12 cellular contexts compared by ENCODE assay signal in the genomic region with DNA sequence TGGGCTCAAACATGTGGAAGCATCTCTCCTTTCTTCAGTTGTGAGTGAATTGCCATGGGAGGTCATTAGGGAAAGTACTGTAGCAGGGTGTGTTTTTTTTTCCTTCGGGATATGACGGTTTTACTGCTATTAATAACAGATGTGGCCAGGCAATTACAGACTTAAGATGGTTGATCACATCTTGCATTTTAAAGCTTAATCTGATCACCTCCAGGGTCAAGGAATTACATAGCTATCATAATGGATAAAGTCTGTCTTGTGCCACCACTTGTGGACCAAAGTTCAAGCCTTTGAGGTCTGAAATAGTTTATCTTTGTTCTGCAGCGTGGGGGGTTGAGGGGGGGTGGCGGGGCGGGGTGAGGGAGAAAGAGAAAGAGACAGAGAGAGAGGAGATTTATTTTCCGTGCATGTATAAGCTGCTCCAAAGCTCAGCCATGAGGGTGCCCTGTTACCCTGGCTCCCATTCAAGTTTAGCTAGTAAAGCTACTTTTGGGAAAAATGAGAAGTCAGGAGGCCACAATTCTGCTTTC. TPM values are rescaled to one million over a fixed set of nuclear protein-coding genes. Genes with fewer than 3 reads are reported as not detected.
A peak's percentile ranks its signal among the peaks of the same experiment; 100 is the strongest.
DNase-seq lines count a peak whose midpoint lies in the region; ATAC-seq and TF ChIP-seq lines count a peak whose summit lies in the region.
"Had no signal": no experiment of that assay in that cellular context is flagged by ENCODE, and none has a peak within 500 bp of the region (broad histone marks: within the 10 kb centered on the region; RNA-seq: fewer than 3 reads in every experiment).

No MANE protein-coding gene starts in this region.

- in situ Hi-C loops in transverse colon (cut with MboI; ENCODE audit: low pct_ligation_motif_present in 1 of 4, low pct_unique_long_range_greater_than_20kb in 1 of 4, low sequenced_read_pairs in 3 of 4), result no loop called here

- H3K27ac Mint-ChIP-seq in nephron progenitor cell, result no peak overlapping the region
- no peak overlapping the region for H3K27ac Mint-ChIP-seq in CD4-positive, alpha-beta T cell
- H3K27ac Mint-ChIP-seq: activated CD4-positive, alpha-beta memory T cell treated with anti-CD3 and anti-CD28 coated beads, Interleukin-2, amount 10 ng/mL, durations not matched to agents 7 days and 5 days had no signal

- H3K4me3 Mint-ChIP-seq in nephron progenitor cell, result no peak overlapping the region
- no peak overlapping the region for H3K4me3 Mint-ChIP-seq in CD4-positive, alpha-beta T cell
- H3K4me3 Mint-ChIP-seq: activated CD4-positive, alpha-beta memory T cell treated with anti-CD3 and anti-CD28 coated beads, Interleukin-2, amount 10 ng/mL, durations not matched to agents 7 days and 5 days had no signal

- intact Hi-C loops in transverse colon (cut with DNase I; ENCODE audit: low total_unique reads) (no loop called here), uterus (cut with DNase I; ENCODE audit: low total_unique reads) (no loop called here)
- intact Hi-C loops in CD4-positive, alpha-beta T cell (cut with DNase I, micrococcal nuclease), result no loop called here

- H3K36me3 Mint-ChIP-seq in nephron progenitor cell (ENCODE audit: low read depth), result no peaks in the 10 kb centered on the region
- no peaks in the 10 kb centered on the region for H3K36me3 Mint-ChIP-seq in CD4-positive, alpha-beta T cell (ENCODE audit: low read depth)

- H3K36me3 ChIP-seq in SJSA1, result no peaks in the 10 kb centered on the region
- H3K36me3 ChIP-seq in transverse colon, result no peaks in the 10 kb centered on the region
- H3K36me3 ChIP-seq in uterus, result no peaks in the 10 kb centered on the region
- H3K36me3 ChIP-seq: upper lobe of right lung had no signal

- peaks cover 7% of the 10 kb centered on the region for H3K27me3 Mint-ChIP-seq in nephron progenitor cell (ENCODE audit: low read depth, poor library complexity)
- H3K27me3 Mint-ChIP-seq in CD4-positive, alpha-beta T cell, result peaks cover 34% of the 10 kb centered on the region

- no peaks in the 10 kb centered on the region for H3K9me3 ChIP-seq in SJSA1 (replicated peaks)
- no peaks in the 10 kb centered on the region for H3K9me3 ChIP-seq in transverse colon
- no peaks in the 10 kb centered on the region for H3K9me3 ChIP-seq in uterus
- H3K9me3 ChIP-seq in CD4-positive, alpha-beta T cell (ENCODE audit: control insufficient read depth, low read length), result no peaks in the 10 kb centered on the region
- H3K9me3 ChIP-seq: upper lobe of right lung had no signal

- 9 to 13% methylated on average over 6 of the region's 6 CpGs for WGBS in transverse colon (ENCODE audit: low coverage in 1 of 2), 2 donors

- ATAC-seq in CD4-positive, alpha-beta T cell (ENCODE audit: poor library complexity), result no peak
- ATAC-seq: upper lobe of right lung had no signal

- H3K4me1 Mint-ChIP-seq in nephron progenitor cell, result peaks cover 63% of the 10 kb centered on the region
- no peaks in the 10 kb centered on the region for H3K4me1 Mint-ChIP-seq in CD4-positive, alpha-beta T cell (ENCODE audit: low read depth)
- H3K4me1 Mint-ChIP-seq: activated CD4-positive, alpha-beta memory T cell treated with anti-CD3 and anti-CD28 coated beads, Interleukin-2, amount 10 ng/mL, durations not matched to agents 7 days and 5 days had no signal

- H3K27me3 ChIP-seq in SJSA1 (replicated peaks) (no peaks in the 10 kb centered on the region), transverse colon (no peaks in the 10 kb centered on the region), uterus (no peaks in the 10 kb centered on the region)
- H3K27me3 ChIP-seq in CD4-positive, alpha-beta T cell (ENCODE audit: control insufficient read depth, insufficient read depth, low read length), result peaks cover 11% of the 10 kb centered on the region
- H3K27me3 ChIP-seq: upper lobe of right lung had no signal

- peak; percentile 19 for DNase-seq in NCI-H2227 (lab: John Stamatoyannopoulos, UW; ENCODE audit: unreplicated experiment)
- DNase-seq in NCI-H2227 treated with DMSO at 0.1 percent for 48 hours (lab: John Stamatoyannopoulos, UW), result no peak
- DNase-seq in SJSA1 (ENCODE audit: low read depth in 1 of 2, low spot score in 2 of 2), result peak in 1 of 2 experiments; percentile 52
- DNase-seq in fibroblast of peridontal ligament (ENCODE audit: extremely low read depth), result peak; percentile 85
- DNase-seq in transverse colon, result no peak
- no peak for DNase-seq in nephron progenitor cell
- no peak for DNase-seq in uterus
- DNase-seq in CD4-positive, alpha-beta T cell, result no peak
- DNase-seq: activated CD4-positive, alpha-beta memory T cell treated with anti-CD3 and anti-CD28 coated beads, Interleukin-2, amount 10 ng/mL, durations not matched to agents 7 days and 5 days; activated gamma-delta T cell treated with Interleukin-2 at 50 U/mL for 16 hours; caudate nucleus; upper lobe of right lung had no signal

- no peak for TF ChIP-seq EP300 in transverse colon (IDR thresholded peaks at IDR 0.05; ENCODE audit: low read depth)

- H3K4me1 ChIP-seq in SJSA1 (replicated peaks) (peaks cover 52% of the 10 kb centered on the region), transverse colon (peaks cover 26 to 66% (median 47%) of the 10 kb centered on the region in 4 donors), uterus (no peaks in the 10 kb centered on the region)
- H3K4me1 ChIP-seq: upper lobe of right lung had no signal

- POLR2A ChIA-PET in CD4-positive, alpha-beta T cell (lab: Charles Lee), result no interaction called here

- TF ChIP-seq POLR2A in transverse colon (IDR thresholded peaks at IDR 0.05) (no peak), uterus (IDR thresholded peaks at IDR 0.05) (no peak)

- no peaks in the 10 kb centered on the region for H3K9me3 Mint-ChIP-seq in nephron progenitor cell
- H3K9me3 Mint-ChIP-seq in CD4-positive, alpha-beta T cell, result no peaks in the 10 kb centered on the region
- H3K9me3 Mint-ChIP-seq: activated CD4-positive, alpha-beta memory T cell treated with anti-CD3 and anti-CD28 coated beads, Interleukin-2, amount 10 ng/mL, durations not matched to agents 7 days and 5 days had no signal

- CTCF ChIA-PET in CD4-positive, alpha-beta T cell (lab: Charles Lee), result no interaction called here

- H3K27ac ChIP-seq in SJSA1, result peak overlapping the region; percentile 30
- H3K27ac ChIP-seq in transverse colon, result peak overlapping the region; percentile 82 to 87 (median 86)
- H3K27ac ChIP-seq in uterus, result no peak overlapping the region
- H3K27ac ChIP-seq in CD4-positive, alpha-beta T cell (ENCODE audit: low read depth, low read length), result no peak overlapping the region
- H3K27ac ChIP-seq: upper lobe of right lung had no signal

- TF ChIP-seq CTCF in transverse colon (IDR thresholded peaks at IDR 0.05) (no peak), nephron progenitor cell (IDR thresholded peaks at IDR 0.05) (no peak), uterus (IDR thresholded peaks at IDR 0.05) (no peak)
- no peak for TF ChIP-seq CTCF in CD4-positive, alpha-beta T cell (IDR thresholded peaks at IDR 0.05)

- H3K4me3 ChIP-seq in SJSA1 (no peak overlapping the region), transverse colon (peak overlapping the region in 1 of 4 donors; percentile 1), uterus (no peak overlapping the region)
- H3K4me3 ChIP-seq: upper lobe of right lung had no signal

RNA-seq across cellular contexts. Expression of gene SERP2, which starts 5.5 kb away (rescaled TPM):
- total RNA-seq in SJSA1 (2014; rRNA removed; shearing (Covaris generic)), result not detected in 2 replicates
- total RNA-seq in transverse colon (1 to 10 TPM in 2 of 4 donors, not detected in 2; 1.8 to 2.4 TPM), uterus (10 to 100 TPM in 1 of 4 donors, 1 to 10 TPM in 2, under 1 TPM in 1; 0.77 to 12.6 (median 5.9) TPM)
- not detected for total RNA-seq in CD4-positive, alpha-beta T cell
- total RNA-seq: activated CD4-positive, alpha-beta memory T cell treated with anti-CD3 and anti-CD28 coated beads, Interleukin-2, amount 10 ng/mL, durations not matched to agents 7 days and 5 days had no signal

Comparison
In these comparisons a context has a peak if more than half of its experiments do, and no peak if none do; other contexts are left out.
1. DNase-seq: peak in NCI-H2227 (single experiment) and fibroblast of peridontal ligament (single experiment); none in NCI-H2227 treated with DMSO at 0.1 percent for 48 hours (single experiment), transverse colon (single experiment), nephron progenitor cell (single experiment), uterus (0 of 2) and CD4-positive, alpha-beta T cell (0 of 10).
2. H3K27ac ChIP-seq: peak in SJSA1 (single experiment) and transverse colon (4 of 4); none in uterus (0 of 2) and CD4-positive, alpha-beta T cell (single experiment).